Comparison of ENCODE assay signal across 32 cellular contexts in genomic region chr3:22617372-22617771, GRCh38.
"Had no signal": no experiment of that assay in that cellular context is flagged by ENCODE, and none has a peak within 500 bp of the region (broad histone marks: within the 10 kb centered on the region; RNA-seq: fewer than 3 reads in every experiment).

No MANE protein-coding gene starts in this region.

- H3K4me3 ChIP-seq: adrenal gland, ascending aorta, body of pancreas, breast epithelium, cardiac muscle cell had no signal

- H3K9me3 ChIP-seq: adrenal gland, ascending aorta, body of pancreas, breast epithelium had no signal

- DNase-seq: activated effector memory CD4-positive, alpha-beta T cell treated with anti-CD3 and anti-CD28 coated beads, Interleukin-2, amount 50 U/mL, for 16 hours; activated effector memory CD4-positive, alpha-beta T cell treated with Interleukin-2 at 50 U/mL for 16 hours; activated gamma-delta T cell; activated gamma-delta T cell treated with Interleukin-2 at 50 U/mL for 16 hours; activated naive CD4-positive, alpha-beta T cell; activated naive CD4-positive, alpha-beta T cell treated with anti-CD3 and anti-CD28 coated beads for 36 hours; activated naive CD4-positive, alpha-beta T cell treated with anti-CD3 and anti-CD28 coated beads, Interleukin-2, amount 10 ng/mL, durations not matched to agents 7 days and 5 days; activated naive CD4-positive, alpha-beta T cell treated with anti-CD3 and anti-CD28 coated beads, Interleukin-2, amount 50 U/mL, for 16 hours; activated naive CD4-positive, alpha-beta T cell treated with Interleukin-2 at 50 U/mL for 16 hours; activated naive CD8-positive, alpha-beta T cell treated with anti-CD3 and anti-CD28 coated beads for 36 hours; activated naive CD8-positive, alpha-beta T cell treated with anti-CD3 and anti-CD28 coated beads, Interleukin-2, amount 10 ng/mL, durations not matched to agents 7 days and 5 days; activated naive CD8-positive, alpha-beta T cell treated with anti-CD3 and anti-CD28 coated beads, Interleukin-2, amount 50 U/mL, for 24 hours; activated T-cell treated with anti-CD3 and anti-CD28 coated beads, Interleukin-2, amount 50 U/mL, for 1 hour; activated T-cell treated with anti-CD3 and anti-CD28 coated beads, Interleukin-2, amount 50 U/mL, for 24 hours; activated T-cell treated with anti-CD3 and anti-CD28 coated beads, Interleukin-2, amount 50 U/mL, for 4 hours; activated T-cell treated with anti-CD3 and anti-CD28 coated beads, Interleukin-2, amount 50 U/mL, for 48 hours; activated T-cell treated with anti-CD3 and anti-CD28 coated beads, Interleukin-2, amount 50 U/mL, for 72 hours; adrenal gland; amniotic stem cell; amygdala; anterior cingulate cortex; aorta; body of pancreas; brain microvascular endothelial cell; caudate nucleus; central memory CD4-positive, alpha-beta T cell; cerebellar nuclear complex had no signal

- H3K36me3 ChIP-seq: adrenal gland, ascending aorta, brain microvascular endothelial cell, breast epithelium, cardiac muscle cell had no signal

- ATAC-seq: activated naive CD4-positive, alpha-beta T cell treated with anti-CD3 and anti-CD28 coated beads, Interleukin-2, amount 50 U/mL, for 72 hours; activated naive CD8-positive, alpha-beta T cell treated with anti-CD3 and anti-CD28 coated beads, Interleukin-2, amount 50 U/mL, for 24 hours; activated T-cell treated with anti-CD3 and anti-CD28 coated beads, Interleukin-2, amount 50 U/mL, for 4 hours; activated T-cell treated with anti-CD3 and anti-CD28 coated beads, Interleukin-2, amount 50 U/mL, for 72 hours; activated T-helper 17 cell treated with anti-CD3 and anti-CD28 coated beads, Interleukin-2, amount 50 U/mL, for 72 hours; body of pancreas had no signal

- H3K4me1 ChIP-seq: adrenal gland, ascending aorta, body of pancreas, breast epithelium had no signal

- H3K27ac ChIP-seq: adrenal gland, ascending aorta, body of pancreas, brain microvascular endothelial cell, breast epithelium, cardiac muscle cell had no signal

- H3K27me3 ChIP-seq: adrenal gland, ascending aorta, body of pancreas, brain microvascular endothelial cell, breast epithelium had no signal
